22 cellular contexts compared by ENCODE assay signal in genomic region chr3:47976135-47976758, GRCh38. TPM values are rescaled to one million over a fixed set of nuclear protein-coding genes. Genes with fewer than 3 reads are reported as not detected.
DNase-seq lines count a peak whose midpoint lies in the region; ATAC-seq and TF ChIP-seq lines count a peak whose summit lies in the region.
"Had no signal": no experiment of that assay in that cellular context is flagged by ENCODE, and none has a peak within 500 bp of the region (broad histone marks: within the 10 kb centered on the region; RNA-seq: fewer than 3 reads in every experiment).

No MANE protein-coding gene starts in this region.

- H3F3A ChIP-seq in PC-3 (ENCODE audit: low read length, unreplicated experiment) = no peaks in the 10 kb centered on the region

- H3K14ac ChIP-seq in mesenchymal stem cell (ENCODE audit: low read length in 2 of 2) = no peak overlapping the region

- no peak overlapping the region for H3K4me2 ChIP-seq in PC-3 (ENCODE audit: low read length)
- H3K4me2 ChIP-seq in mesenchymal stem cell (ENCODE audit: low read length, poor library complexity, severe bottlenecking) = no peak overlapping the region
- H3K4me2 ChIP-seq: GM23338, neural progenitor cell had no signal

- no peak overlapping the region for H3K18ac ChIP-seq in mesenchymal stem cell (ENCODE audit: low read depth in 1 of 2, low read length in 2 of 2)

- no peak overlapping the region for H2AFZ ChIP-seq in PC-3 (ENCODE audit: low read length)
- H2AFZ ChIP-seq in mesenchymal stem cell (ENCODE audit: low read depth, low read length) = no peak overlapping the region
- H2AFZ ChIP-seq: GM23338, neural progenitor cell had no signal

- peak overlapping the region; percentile 5 for H2BK120ac ChIP-seq in mesenchymal stem cell (ENCODE audit: low read depth, low read length)

- no peak overlapping the region for H3K23ac ChIP-seq in mesenchymal stem cell (ENCODE audit: low read length in 2 of 2)

- H4K91ac ChIP-seq in mesenchymal stem cell (ENCODE audit: low read length) = no peak overlapping the region

- CTCF ChIA-PET in PC-3 (lab: Charles Lee) = no interaction called here

- H3K4me1 ChIP-seq in PC-3 (ENCODE audit: insufficient read depth, low read length) (no peaks in the 10 kb centered on the region), mesenchymal stem cell (ENCODE audit: control insufficient read depth, insufficient read depth, low read depth, low read length) (peaks cover 4% of the 10 kb centered on the region)
- H3K4me1 ChIP-seq: lower lobe of right lung, neural progenitor cell had no signal

- H3K9me3 ChIP-seq in PC-3 (ENCODE audit: low read length) = no peaks in the 10 kb centered on the region
- H3K9me3 ChIP-seq in mesenchymal stem cell (ENCODE audit: control insufficient read depth, low read length) = no peaks in the 10 kb centered on the region
- H3K9me3 ChIP-seq: lower lobe of right lung, MG63 had no signal

- TF ChIP-seq CTCF in GM12864 (IDR thresholded peaks at IDR 0.05; ENCODE audit: low read depth, low read length, missing control alignments) (no peak), PC-3 (conservative IDR thresholded peaks at IDR 0.05; ENCODE audit: low read depth, low read length) (no peak)

- H3K4ac ChIP-seq in mesenchymal stem cell (ENCODE audit: low read depth in 1 of 2, low read length in 2 of 2) = no peak overlapping the region

- no peak overlapping the region for H2BK12ac ChIP-seq in mesenchymal stem cell (ENCODE audit: low read length in 2 of 2)

- no peak overlapping the region for H2AK5ac ChIP-seq in mesenchymal stem cell (ENCODE audit: low read length, severe bottlenecking)

- H4K8ac ChIP-seq in mesenchymal stem cell (ENCODE audit: low read length) = no peak overlapping the region

- H2BK15ac ChIP-seq in mesenchymal stem cell (ENCODE audit: low read depth, poor library complexity, severe bottlenecking) = no peak overlapping the region

- POLR2A ChIA-PET in PC-3 (lab: Charles Lee; ENCODE audit: unreplicated experiment) = no interaction called here

- in situ Hi-C loops in ACHN (cut with HindIII; ENCODE audit: low pct_ligation_motif_present, low pct_unique_long_range_greater_than_20kb, low sequenced_read_pairs) = no loop called here

- 96% methylated on average over 3 of the region's 3 CpGs for WGBS in mesenchymal stem cell

- peak; percentile 57 for ATAC-seq in GM21737 (IDR thresholded peaks at IDR 0.05; ENCODE audit: unreplicated experiment)
- ATAC-seq in PC-3 = no peak
- ATAC-seq: activated naive CD4-positive, alpha-beta T cell treated with anti-CD3 and anti-CD28 coated beads, Interleukin-2, amount 50 U/mL, for 72 hours; GM23338; lower lobe of right lung; sciatic nerve had no signal

- TSS peak; percentile 8 for BruUV-seq in PC-3 (replicated peaks; lab: Mats Ljungman, UMichigan)

- H3K9me2 ChIP-seq in PC-3 (replicated peaks; ENCODE audit: low read length) = no peaks in the 10 kb centered on the region

- peaks cover 11% of the 10 kb centered on the region for H3K79me1 ChIP-seq in mesenchymal stem cell (replicated peaks; ENCODE audit: low read length, poor library complexity, severe bottlenecking)

- H3K4me3 ChIP-seq in GM12864 (ENCODE audit: low read depth, low read length) (no peak overlapping the region), PC-3 (ENCODE audit: low read length) (no peak overlapping the region), mesenchymal stem cell (ENCODE audit: insufficient read depth in 1 of 2, low read depth in 1 of 2, low read length in 2 of 2) (no peak overlapping the region)
- H3K4me3 ChIP-seq: dorsolateral prefrontal cortex, GM23338, lower lobe of right lung, MG63, neural progenitor cell had no signal

- H4K20me1 ChIP-seq in PC-3 (ENCODE audit: low read length) = 0 out of 2 replicates have a peak, but pooled peaks cover 6% of the 10 kb centered on the region

- H3K27ac ChIP-seq in PC-3 (ENCODE audit: low read length) (no peak overlapping the region), mesenchymal stem cell (ENCODE audit: low read length, poor library complexity, severe bottlenecking) (no peak overlapping the region)
- H3K27ac ChIP-seq: lower lobe of right lung, neural progenitor cell had no signal

- H3K9ac ChIP-seq in PC-3 (ENCODE audit: low read length) = no peak overlapping the region
- H3K9ac ChIP-seq in mesenchymal stem cell (ENCODE audit: low read length) = no peak overlapping the region
- H3K9ac ChIP-seq: neural progenitor cell had no signal

- H3K36me3 ChIP-seq in PC-3 (ENCODE audit: low read depth, low read length) (peaks cover 8% of the 10 kb centered on the region; the same call in 1 of the 2 replicates), mesenchymal stem cell (ENCODE audit: control insufficient read depth in 1 of 2, insufficient read depth in 2 of 2, low read depth in 1 of 2, low read length in 2 of 2) (peaks cover 0 to 41% of the 10 kb centered on the region in 2 experiments)
- H3K36me3 ChIP-seq: lower lobe of right lung, neural progenitor cell had no signal

- DNase-seq in GM12864 (ENCODE audit: low read depth) (peak; percentile 5), PC-3 (no peak), mesenchymal stem cell (no peak), ACHN (no peak), NOMO-1 treated with dmso at 0.1 percent for 144 hours (lab: John Stamatoyannopoulos, UW; ENCODE audit: unreplicated experiment) (no peak), NCI-H226 (no peak)
- DNase-seq in central memory CD4-positive, alpha-beta T cell = no peak
- DNase-seq: dorsolateral prefrontal cortex; kidney glomerular epithelial cell; lower lobe of right lung; MG63; NCI-H1436; NCI-H524 treated with DMSO at 0.1 percent for 48 hours; NK-92 treated with Interleukin-12 subunit alpha and Interleukin-12 subunit beta, amount 100 ng/mL, for 24 hours; RPMI8226; T-helper 2 cell; trophoblast cell had no signal

- H3K79me2 ChIP-seq in PC-3 (ENCODE audit: low read length) = peaks cover 29% of the 10 kb centered on the region

- intact Hi-C loops in PC-3 (cut with micrococcal nuclease) = no loop called here

- H3K27me3 ChIP-seq in PC-3 (ENCODE audit: low read length) (no peaks in the 10 kb centered on the region), mesenchymal stem cell (ENCODE audit: control insufficient read depth in 1 of 2, insufficient read depth in 1 of 2, low read length in 2 of 2) (no peaks in the 10 kb centered on the region)
- H3K27me3 ChIP-seq: dorsolateral prefrontal cortex, MG63, neural progenitor cell had no signal

- no peak overlapping the region for H2BK5ac ChIP-seq in mesenchymal stem cell (ENCODE audit: low read depth, low read length, poor library complexity, severe bottlenecking)

RNA-seq across cellular contexts. Expression of gene MAP4, which starts 40.0 kb away (rescaled TPM):
- total RNA-seq in PC-3 (2014; rRNA removed) = 108 and 128 TPM in 2 replicates
- 188 TPM for polyA plus RNA-seq in mesenchymal stem cell (2013, experiment 1 of 2)
- 181 TPM for polyA plus RNA-seq in mesenchymal stem cell (2013, experiment 2 of 2)
